8 cellular contexts compared by ENCODE assay signal in genomic region chr22:39241632-39242388, GRCh38. TPM values are rescaled to one million over a fixed set of nuclear protein-coding genes. Genes with fewer than 3 reads are reported as not detected.
A peak's percentile ranks its signal among the peaks of the same experiment; 100 is the strongest.
DNase-seq lines count a peak whose midpoint lies in the region; ATAC-seq and TF ChIP-seq lines count a peak whose summit lies in the region.

No MANE protein-coding gene starts in this region.

- no peak for TF ChIP-seq EP300 in tibial nerve (IDR thresholded peaks at IDR 0.05)

- H3K4me1 Mint-ChIP-seq in activated naive CD8-positive, alpha-beta T cell treated with anti-CD3 and anti-CD28 coated beads, Interleukin-2, amount 50 U/mL, for 24 hours = peaks cover 54% of the 10 kb centered on the region

- no peak for TF ChIP-seq POLR2A in tibial nerve (IDR thresholded peaks at IDR 0.05)

- peaks cover 39% of the 10 kb centered on the region for H3K4me1 ChIP-seq in cardiac muscle cell (ENCODE audit: low read depth)
- H3K4me1 ChIP-seq in lower lobe of right lung = peaks cover 83% of the 10 kb centered on the region
- peaks cover 0 to 85% (median 54%) of the 10 kb centered on the region in 4 donors for H3K4me1 ChIP-seq in tibial nerve

- H3K4me3 Mint-ChIP-seq in activated naive CD8-positive, alpha-beta T cell treated with anti-CD3 and anti-CD28 coated beads, Interleukin-2, amount 50 U/mL, for 24 hours = peak overlapping the region; percentile 73

- no peaks in the 10 kb centered on the region for H3K9me3 Mint-ChIP-seq in activated naive CD8-positive, alpha-beta T cell treated with anti-CD3 and anti-CD28 coated beads, Interleukin-2, amount 50 U/mL, for 24 hours

- H3K27me3 ChIP-seq in cardiac muscle cell (no peaks in the 10 kb centered on the region), lower lobe of right lung (ENCODE audit: low read depth) (peaks cover 26% of the 10 kb centered on the region), tibial nerve (peaks cover 0 to 5% of the 10 kb centered on the region in 2 donors)

- ATAC-seq in Right ventricle myocardium superior (ENCODE audit: poor library complexity) = no peak
- ATAC-seq in activated naive CD8-positive, alpha-beta T cell treated with anti-CD3 and anti-CD28 coated beads, Interleukin-2, amount 50 U/mL, for 24 hours = no peak
- peak; percentile 1 to 3 for ATAC-seq in lower lobe of right lung
- ATAC-seq in GM19455 (IDR thresholded peaks at IDR 0.05; ENCODE audit: unreplicated experiment) = no peak

- 16 to 18% methylated on average over 35 to 42 of the region's 71 CpGs for WGBS in tibial nerve, 2 donors

- H3K27ac Mint-ChIP-seq in activated naive CD8-positive, alpha-beta T cell treated with anti-CD3 and anti-CD28 coated beads, Interleukin-2, amount 50 U/mL, for 24 hours = peak overlapping the region; percentile 77

- no peaks in the 10 kb centered on the region for H3K36me3 Mint-ChIP-seq in activated naive CD8-positive, alpha-beta T cell treated with anti-CD3 and anti-CD28 coated beads, Interleukin-2, amount 50 U/mL, for 24 hours (ENCODE audit: low read depth)

- H3K4me3 ChIP-seq in cardiac muscle cell (peak overlapping the region; percentile 63), lower lobe of right lung (peak overlapping the region; percentile 72), tibial nerve (peak overlapping the region; percentile 23 to 72 (median 55))

- intact Hi-C loops in Right ventricle myocardium superior (cut with DNase I) = no loop called here
- intact Hi-C loops in lower lobe of right lung (cut with DNase I) = no loop called here

- no peaks in the 10 kb centered on the region for H3K36me3 ChIP-seq in cardiac muscle cell
- H3K36me3 ChIP-seq in lower lobe of right lung = no peaks in the 10 kb centered on the region
- H3K36me3 ChIP-seq in tibial nerve = no peaks in the 10 kb centered on the region

- peaks cover 44% of the 10 kb centered on the region for H3K27me3 Mint-ChIP-seq in activated naive CD8-positive, alpha-beta T cell treated with anti-CD3 and anti-CD28 coated beads, Interleukin-2, amount 50 U/mL, for 24 hours

- TF ChIP-seq CTCF in cardiac muscle cell (IDR thresholded peaks at IDR 0.05; ENCODE audit: low read depth, low read length) (no peak), lower lobe of right lung (IDR thresholded peaks at IDR 0.05) (no peak), tibial nerve (IDR thresholded peaks at IDR 0.05) (no peak)

- H3K27ac ChIP-seq in cardiac muscle cell (no peak overlapping the region), lower lobe of right lung (peak overlapping the region; percentile 79), tibial nerve (peak overlapping the region; percentile 63 to 91 (median 80))

- DNase-seq in cardiac muscle cell (ENCODE audit: low read depth in 1 of 2, low spot score in 1 of 2) (no peak), Right ventricle myocardium superior (no peak), lower lobe of right lung (no peak), tibial nerve (ENCODE audit: low spot score in 2 of 2) (no peak), AG20443 (ENCODE audit: low spot score) (no peak), SIG-M5 (lab: John Stamatoyannopoulos, UW) (no peak)
- DNase-seq in activated naive CD8-positive, alpha-beta T cell treated with anti-CD3 and anti-CD28 coated beads, Interleukin-2, amount 50 U/mL, for 24 hours = no peak

- H3K9me3 ChIP-seq in cardiac muscle cell (ENCODE audit: low read depth) (no peaks in the 10 kb centered on the region), lower lobe of right lung (no peaks in the 10 kb centered on the region), tibial nerve (no peaks in the 10 kb centered on the region)

RNA-seq across cellular contexts. Expression of gene PDGFB, which starts 3.0 kb away (rescaled TPM):
- total RNA-seq in cardiac muscle cell = 15.3 and 18.2 TPM in 2 replicates
- 8.6 and 9.8 TPM in 2 replicates for polyA plus RNA-seq in cardiac muscle cell
- 16.2 TPM for total RNA-seq in Right ventricle myocardium superior
- 30.5 TPM for total RNA-seq in lower lobe of right lung
- 10 to 100 TPM in 2 of 4 donors, 1 to 10 TPM in 2; 7.5 to 22.2 (median 10.2) TPM for total RNA-seq in tibial nerve

Comparison
In these comparisons a context has a peak if more than half of its experiments do, and no peak if none do; other contexts are left out.
1. ATAC-seq: peak in lower lobe of right lung (2 of 2); none in Right ventricle myocardium superior (single experiment), activated naive CD8-positive, alpha-beta T cell treated with anti-CD3 and anti-CD28 coated beads, Interleukin-2, amount 50 U/mL, for 24 hours (single experiment) and GM19455 (single experiment).
2. Peak in every context shown above with its lines, with median percentiles within 50 percentile points of each other: H3K4me3 ChIP-seq.